ENCODE assay signal across 1 cellular context in genomic region chr12:93583993-93584392, GRCh38.
TF ChIP-seq lines count a peak whose summit lies in the region.

No MANE protein-coding gene starts in this region.

TF ChIP-seq in H1, 55 proteins besides CTCF, POLR2A, EP300 and RAD21 (continued from another document):
- TF ChIP-seq CEBPB (IDR thresholded peaks at IDR 0.05; ENCODE audit: low read depth, low read length), result 0 out of 2 replicates have a peak, but pooled peaks have one; percentile 49
- no peak for TF ChIP-seq KDM4A (IDR thresholded peaks at IDR 0.05; ENCODE audit: low read depth, low read length, severe bottlenecking)
- 0 out of 2 replicates have a peak, but pooled peaks have one; percentile 13 for TF ChIP-seq TBP (IDR thresholded peaks at IDR 0.05; ENCODE audit: low read depth, low read length)
- no peak for TF ChIP-seq TAF1 (IDR thresholded peaks at IDR 0.05; ENCODE audit: low read depth, low read length)
- no peak for TF ChIP-seq HDAC6 (IDR thresholded peaks at IDR 0.05; ENCODE audit: low read depth, low read length)
- no peak for TF ChIP-seq SP4 (IDR thresholded peaks at IDR 0.05; ENCODE audit: low read length)
- no peak for TF ChIP-seq MAFK (IDR thresholded peaks at IDR 0.05; ENCODE audit: low read depth, low read length)
- TF ChIP-seq YY1 (IDR thresholded peaks at IDR 0.05; ENCODE audit: low read depth, low read length), result no peak
- TF ChIP-seq KDM1A (IDR thresholded peaks at IDR 0.05; ENCODE audit: borderline replicate concordance, low read length), result no peak
- no peak for TF ChIP-seq ZNF274 (IDR thresholded peaks at IDR 0.05; ENCODE audit: borderline replicate concordance, extremely low read depth, low read length)
- no peak for TF ChIP-seq ATF3 (IDR thresholded peaks at IDR 0.05; ENCODE audit: insufficient read depth, low read depth, low read length)
- no peak for TF ChIP-seq HDAC2 (IDR thresholded peaks at IDR 0.05; ENCODE audit: borderline replicate concordance in 1 of 2, low read depth in 2 of 2, low read length in 2 of 2)
- TF ChIP-seq MAX (IDR thresholded peaks at IDR 0.05), result no peak
- no peak for TF ChIP-seq USF2 (IDR thresholded peaks at IDR 0.05; ENCODE audit: low read length)
- peak; percentile 56; the same call in 1 of the 2 replicates for TF ChIP-seq SP1 (IDR thresholded peaks at IDR 0.05; ENCODE audit: low read depth, low read length)
TF ChIP-seq in H1: peak in this region for 4.
